8 cellular contexts compared by ENCODE assay signal in the genomic region with DNA sequence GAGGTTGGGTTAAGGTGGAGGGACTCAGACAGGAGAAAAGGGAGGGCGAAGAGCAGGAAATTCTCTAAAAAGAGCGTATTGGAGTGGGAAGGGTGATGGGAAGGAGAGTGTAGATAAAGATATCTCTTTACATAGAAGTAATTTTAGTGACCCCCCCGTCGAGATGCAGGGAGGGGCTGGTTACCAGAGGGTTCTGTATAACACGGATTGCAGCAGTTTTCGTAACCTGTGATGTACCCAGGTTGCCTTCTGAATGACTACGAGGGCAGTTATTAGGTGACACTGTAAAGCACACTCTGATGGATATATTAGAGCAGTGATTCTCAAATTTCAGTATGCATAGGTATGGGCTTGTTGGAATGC. TPM values are rescaled to one million over a fixed set of nuclear protein-coding genes. Genes with fewer than 3 reads are reported as not detected.
A peak's percentile ranks its signal among the peaks of the same experiment; 100 is the strongest.
DNase-seq lines count a peak whose midpoint lies in the region; ATAC-seq and TF ChIP-seq lines count a peak whose summit lies in the region.

No MANE protein-coding gene starts in this region.

- no peak for ATAC-seq in GM19351 (IDR thresholded peaks at IDR 0.05; ENCODE audit: unreplicated experiment)

- H3K27me3 Mint-ChIP-seq in nephron progenitor cell (ENCODE audit: low read depth, poor library complexity), result peaks cover 4% of the 10 kb centered on the region

- no peak for TF ChIP-seq CTCF in C4-2B (conservative IDR thresholded peaks at IDR 0.05)
- TF ChIP-seq CTCF in coronary artery (IDR thresholded peaks at IDR 0.05), result no peak
- no peak for TF ChIP-seq CTCF in nephron progenitor cell (IDR thresholded peaks at IDR 0.05)

- H3K4me3 Mint-ChIP-seq in nephron progenitor cell, result peak overlapping the region; percentile 98

- peaks cover 4% of the 10 kb centered on the region for H3K36me3 Mint-ChIP-seq in nephron progenitor cell (ENCODE audit: low read depth)

- peaks cover 25% of the 10 kb centered on the region for H3K4me1 Mint-ChIP-seq in nephron progenitor cell

- no peaks in the 10 kb centered on the region for H3K9me3 Mint-ChIP-seq in nephron progenitor cell

- H3K27ac ChIP-seq in C4-2B (peak overlapping the region; percentile 64), coronary artery (peak overlapping the region; percentile 76 to 90)

- peak overlapping the region; percentile 89 for H3K4me3 ChIP-seq in Jurkat, Clone E6-1 (ENCODE audit: low read length)
- H3K4me3 ChIP-seq in coronary artery, result peak overlapping the region; percentile 85

- peak overlapping the region; percentile 73 for H3K27ac Mint-ChIP-seq in nephron progenitor cell

- no peak for DNase-seq in Jurkat, Clone E6-1 (ENCODE audit: low read depth, low spot score)
- no peak for DNase-seq in coronary artery (ENCODE audit: low spot score)
- DNase-seq in nephron progenitor cell, result no peak
- DNase-seq in HK-2 (ENCODE audit: unreplicated experiment), result no peak
- no peak for DNase-seq in NCI-H510A (lab: John Stamatoyannopoulos, UW)
- no peak for DNase-seq in DMS 273 treated with DMSO at 0.1 percent for 48 hours (lab: John Stamatoyannopoulos, UW)

RNA-seq across cellular contexts. Expression of gene DNAL1, which starts 0.4 kb away (rescaled TPM):
- 10.2 TPM for polyA plus RNA-seq in Jurkat, Clone E6-1 (2012; ENCODE audit: insufficient read depth, insufficient read length)

RNA-seq across cellular contexts. Expression of gene ACOT6, which starts 32.9 kb away (rescaled TPM):
- not detected for polyA plus RNA-seq in Jurkat, Clone E6-1 (2012; ENCODE audit: insufficient read depth, insufficient read length)

RNA-seq across cellular contexts. Expression of gene ACOT4, which starts 53.6 kb away (rescaled TPM):
- polyA plus RNA-seq in Jurkat, Clone E6-1 (2012; ENCODE audit: insufficient read depth, insufficient read length), result not detected
